ENCODE assay signal across 8 cellular contexts in the genomic region with DNA sequence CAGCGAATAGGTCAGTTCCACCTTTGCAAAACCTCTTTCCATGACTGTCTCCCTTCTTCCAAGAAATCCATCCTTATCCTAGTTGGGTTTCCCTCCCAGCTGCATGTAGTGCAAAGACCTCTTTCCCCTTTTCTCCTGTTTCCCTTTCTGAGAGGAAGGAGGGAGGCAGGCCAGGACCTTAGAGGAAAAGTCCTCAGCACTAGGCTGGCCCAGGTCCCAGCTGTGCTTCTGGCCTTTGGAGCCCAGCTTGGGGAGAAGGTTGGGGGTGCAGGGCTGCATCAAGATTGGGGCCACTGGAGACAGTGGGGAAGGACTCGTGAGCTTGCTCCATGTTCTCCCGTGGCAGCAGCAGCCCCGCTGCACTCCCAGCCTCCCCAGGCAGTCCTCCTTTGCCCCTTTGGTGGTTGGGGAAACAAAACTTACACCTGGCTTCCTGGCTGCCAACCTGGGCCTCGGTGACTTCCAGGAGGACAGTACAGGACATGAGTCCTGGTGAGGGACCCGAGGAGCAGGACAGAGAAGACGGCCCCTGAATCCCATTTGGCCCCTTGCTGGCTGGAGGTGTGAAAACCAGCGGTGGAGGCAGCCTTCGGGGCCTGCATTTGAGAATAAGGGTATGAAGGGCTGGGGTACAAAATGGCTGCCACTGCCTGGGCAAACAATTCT. TPM values are rescaled to one million over a fixed set of nuclear protein-coding genes. Genes with fewer than 3 reads are reported as not detected.
A peak's percentile ranks its signal among the peaks of the same experiment; 100 is the strongest.
DNase-seq lines count a peak whose midpoint lies in the region; ATAC-seq and TF ChIP-seq lines count a peak whose summit lies in the region.

No MANE protein-coding gene starts in this region.

- no peaks in the 10 kb centered on the region for H3K27me3 ChIP-seq in A673 (replicated peaks; ENCODE audit: insufficient read depth, low read depth, low read length, poor library complexity)

- ATAC-seq in mucosa of descending colon (no peak), HG02884 (IDR thresholded peaks at IDR 0.05; ENCODE audit: unreplicated experiment) (no peak), HG03469 (IDR thresholded peaks at IDR 0.05; ENCODE audit: unreplicated experiment) (no peak), GM18909 (IDR thresholded peaks at IDR 0.05; ENCODE audit: poor library complexity, unreplicated experiment) (no peak)

- no peaks in the 10 kb centered on the region for H3K9me3 ChIP-seq in A673 (ENCODE audit: low read depth, low read length, poor library complexity, severe bottlenecking)
- H3K9me3 ChIP-seq in KOPT-K1 (ENCODE audit: insufficient read depth, low read length, poor library complexity, severe bottlenecking): no peaks in the 10 kb centered on the region
- no peaks in the 10 kb centered on the region for H3K9me3 ChIP-seq in mucosa of descending colon

- POLR2A ChIA-PET in A673 (lab: Charles Lee; ENCODE audit: low non-redundant PET): interaction anchor here (1.3 to 1.5 kb wide), 2 partner anchors 11 to 14 kb away, joined by 4 to 8 read pairs; partner anchors contain the start of gene HEXIM1

- H3K4me1 ChIP-seq in A673 (ENCODE audit: insufficient read depth, low read length, poor library complexity, severe bottlenecking): peaks cover 6% of the 10 kb centered on the region
- H3K4me1 ChIP-seq in mucosa of descending colon (ENCODE audit: low read depth): peaks cover 35% of the 10 kb centered on the region

- H3K27ac ChIP-seq in A673 (ENCODE audit: low read depth, low read length, poor library complexity, severe bottlenecking) (peak overlapping the region; percentile 50), KOPT-K1 (ENCODE audit: low read depth, low read length, poor library complexity, severe bottlenecking) (peak overlapping the region; percentile 99), coronary artery (peak overlapping the region in 1 of 2 donors; percentile 76)

- CTCF ChIA-PET in A673 (lab: Charles Lee): interaction anchor here (1.3 to 1.8 kb wide), 4 partner anchors 10 to 27 kb away, joined by 4 to 13 read pairs (median 8); partner anchors contain the start of genes ACBD4 and HEXIM1

- no peaks in the 10 kb centered on the region for H3K36me3 ChIP-seq in A673 (ENCODE audit: insufficient read depth, low read length, poor library complexity, severe bottlenecking)
- 0 out of 2 replicates have a peak, but pooled peaks cover 5% of the 10 kb centered on the region for H3K36me3 ChIP-seq in KOPT-K1 (ENCODE audit: insufficient read depth, low read length)
- H3K36me3 ChIP-seq in mucosa of descending colon (ENCODE audit: low read depth): peaks cover 3% of the 10 kb centered on the region

- DNase-seq in A673 (ENCODE audit: low spot score): no peak
- no peak for DNase-seq in coronary artery (ENCODE audit: low spot score)
- peak in 2 of 3 donors; percentile 45 to 54 for DNase-seq in mucosa of descending colon
- DNase-seq in OCI-M1 (lab: John Stamatoyannopoulos, UW): no peak

- H3K4me3 ChIP-seq in A673 (ENCODE audit: low read depth, low read length, poor library complexity, severe bottlenecking) (peak overlapping the region; percentile 90), coronary artery (peak overlapping the region; percentile 64), mucosa of descending colon (no peak overlapping the region)

- TF ChIP-seq CTCF in A673 (conservative IDR thresholded peaks at IDR 0.05; ENCODE audit: low read depth, low read length) (no peak), coronary artery (IDR thresholded peaks at IDR 0.05) (no peak), mucosa of descending colon (IDR thresholded peaks at IDR 0.05) (no peak)

- no TSS peak for BruUV-seq in A673 (replicated peaks; lab: Mats Ljungman, UMichigan)

- intact Hi-C loops in A673 (cut with micrococcal nuclease; ENCODE audit: unreplicated experiment) (no loop called here), mucosa of descending colon (cut with DNase I, micrococcal nuclease) (no loop called here)

RNA-seq across cellular contexts. Expression of gene HEXIM2, which starts 0.5 kb away (rescaled TPM):
- total RNA-seq in A673 (2021) (4.6 and 4.8 TPM in 2 replicates), mucosa of descending colon (1 to 10 TPM; 3.9 to 9.6 (median 4.5) TPM)

RNA-seq across cellular contexts. Expression of gene HEXIM1, which starts 13.9 kb away (rescaled TPM):
- 21.2 and 22.1 TPM in 2 replicates for total RNA-seq in A673 (2021)
- 10 to 100 TPM; 36.7 to 98.2 (median 37.0) TPM for total RNA-seq in mucosa of descending colon

RNA-seq across cellular contexts. Expression of gene ACBD4, which starts 26.7 kb away (rescaled TPM):
- total RNA-seq in A673 (2021): 1.4 and 4.2 TPM in 2 replicates
- total RNA-seq in mucosa of descending colon: 10 to 100 TPM; 18.1 to 28.7 (median 26.3) TPM

RNA-seq across cellular contexts. Expression of gene PLCD3, which starts 29.8 kb away (rescaled TPM):
- 12.0 and 18.5 TPM in 2 replicates for total RNA-seq in A673 (2021)
- total RNA-seq in mucosa of descending colon: 100 to 1,000 TPM; 205 to 562 (median 232) TPM

RNA-seq across cellular contexts. Expression of gene FMNL1, which starts 59.5 kb away (rescaled TPM):
- total RNA-seq in A673 (2021) (1.0 and 1.4 TPM in 2 replicates), mucosa of descending colon (10 to 100 TPM in 2 of 3 donors, 1 to 10 TPM in 1; 7.4 to 18.1 (median 17.3) TPM)

Comparison
In these comparisons a context has a peak if more than half of its experiments do, and no peak if none do; other contexts are left out.
1. DNase-seq: peak in mucosa of descending colon (2 of 3); none in A673 (single experiment), coronary artery (single experiment) and OCI-M1 (single experiment).